Comparison of ENCODE assay signal across 10 cellular contexts in the genomic region with DNA sequence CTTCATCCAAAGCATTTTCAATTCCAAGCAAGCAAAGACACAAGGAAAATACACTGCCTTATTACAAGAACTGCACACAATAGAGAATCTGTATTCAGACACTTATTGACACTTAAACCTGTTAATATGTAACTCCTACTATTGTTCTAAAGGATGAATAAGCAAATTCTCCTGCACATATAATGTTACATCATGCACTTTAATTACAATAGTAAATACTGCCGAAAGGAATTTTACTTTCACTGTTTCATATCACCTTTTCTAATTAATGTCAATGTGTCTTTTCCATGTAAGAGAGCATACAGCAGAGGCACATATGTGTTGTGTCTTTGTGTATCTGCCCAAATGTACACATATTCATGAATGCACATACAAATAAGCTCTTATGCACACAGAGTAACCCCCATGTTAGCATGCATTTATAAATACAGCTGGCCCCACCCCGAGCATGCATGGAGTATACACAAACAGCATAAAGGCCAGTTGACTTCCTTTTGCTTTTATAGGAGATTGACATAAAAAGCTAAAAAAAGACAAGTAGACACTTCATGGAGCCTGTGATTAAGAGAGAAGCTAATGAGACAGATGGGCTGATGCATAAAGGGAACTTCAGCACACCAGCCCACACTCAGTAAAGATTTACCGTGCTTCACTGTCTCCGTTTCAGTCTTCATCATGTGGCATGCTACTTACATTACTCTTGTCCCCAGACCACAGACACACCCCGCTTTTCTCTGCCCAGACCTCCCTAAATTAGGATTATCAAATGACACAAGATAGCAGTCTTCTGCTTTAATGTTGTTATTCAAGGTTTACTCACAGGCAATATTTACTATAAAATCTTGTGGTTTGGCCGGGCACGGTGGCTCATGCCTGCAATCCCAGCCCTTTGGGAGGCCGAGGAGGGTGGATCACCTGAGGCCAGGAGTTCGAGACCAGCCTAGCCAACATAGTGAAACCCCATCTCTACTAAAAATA.
DNase-seq lines count a peak whose midpoint lies in the region; ATAC-seq and TF ChIP-seq lines count a peak whose summit lies in the region.
"Had no signal": no experiment of that assay in that cellular context is flagged by ENCODE, and none has a peak within 500 bp of the region (broad histone marks: within the 10 kb centered on the region; RNA-seq: fewer than 3 reads in every experiment).

No MANE protein-coding gene starts in this region.

- peak; percentile 75 for DNase-seq in kidney tubule cell (ENCODE audit: low spot score)
- DNase-seq in pons (ENCODE audit: low spot score) = no peak
- DNase-seq in HEK293T (ENCODE audit: extremely low spot score) = no peak
- DNase-seq in activated T-helper 2 cell treated with anti-CD3 and anti-CD28 coated beads, Interferon-gamma antibody, Interleukin-2, Interleukin-4, amounts not matched to agents 10 μg/mL and 5 μg/mL and 100 μg/mL, durations not matched to agents 14 hours and 24 hours and 36 hours (ENCODE audit: low spot score) = no peak
- no peak for DNase-seq in EL
- DNase-seq: activated CD4-positive, alpha-beta T cell treated with anti-CD3 and anti-CD28 coated beads for 1 hour; NCI-H1930 had no signal

- POLR2A ChIA-PET in HEK293T (lab: Yijun Ruan, JAX) = no interaction called here

- H3K36me3 Mint-ChIP-seq in activated T-helper 2 cell treated with anti-CD3 and anti-CD28 coated beads, Interferon-gamma antibody, Interleukin-2, Interleukin-4, amounts not matched to agents 10 μg/mL and 5 μg/mL and 100 μg/mL, durations not matched to agents 14 hours and 24 hours and 36 hours (ENCODE audit: low read depth) = peaks cover 70% of the 10 kb centered on the region

- H3K27me3 Mint-ChIP-seq in activated T-helper 2 cell treated with anti-CD3 and anti-CD28 coated beads, Interferon-gamma antibody, Interleukin-2, Interleukin-4, amounts not matched to agents 10 μg/mL and 5 μg/mL and 100 μg/mL, durations not matched to agents 14 hours and 24 hours and 36 hours (ENCODE audit: low read depth) = no peaks in the 10 kb centered on the region

- CTCF ChIA-PET in HEK293T (lab: Yijun Ruan, JAX) = no interaction called here

- H3K9me3 Mint-ChIP-seq in activated T-helper 2 cell treated with anti-CD3 and anti-CD28 coated beads, Interferon-gamma antibody, Interleukin-2, Interleukin-4, amounts not matched to agents 10 μg/mL and 5 μg/mL and 100 μg/mL, durations not matched to agents 14 hours and 24 hours and 36 hours = no peaks in the 10 kb centered on the region

- H3K27ac Mint-ChIP-seq in activated T-helper 2 cell treated with anti-CD3 and anti-CD28 coated beads, Interferon-gamma antibody, Interleukin-2, Interleukin-4, amounts not matched to agents 10 μg/mL and 5 μg/mL and 100 μg/mL, durations not matched to agents 14 hours and 24 hours and 36 hours = no peak overlapping the region

- ATAC-seq in GM18508 (IDR thresholded peaks at IDR 0.05; ENCODE audit: insufficient read depth, unreplicated experiment) = peak; percentile 75
- ATAC-seq in GM21717 (IDR thresholded peaks at IDR 0.05; ENCODE audit: unreplicated experiment) = peak; percentile 92
- peak; percentile 88 for ATAC-seq in HG03521 (IDR thresholded peaks at IDR 0.05; ENCODE audit: unreplicated experiment)

- H3K4me1 Mint-ChIP-seq in activated T-helper 2 cell treated with anti-CD3 and anti-CD28 coated beads, Interferon-gamma antibody, Interleukin-2, Interleukin-4, amounts not matched to agents 10 μg/mL and 5 μg/mL and 100 μg/mL, durations not matched to agents 14 hours and 24 hours and 36 hours (ENCODE audit: low read depth) = peaks cover 29% of the 10 kb centered on the region

- H3K4me3 Mint-ChIP-seq in activated T-helper 2 cell treated with anti-CD3 and anti-CD28 coated beads, Interferon-gamma antibody, Interleukin-2, Interleukin-4, amounts not matched to agents 10 μg/mL and 5 μg/mL and 100 μg/mL, durations not matched to agents 14 hours and 24 hours and 36 hours (ENCODE audit: low read depth) = no peak overlapping the region

- intact Hi-C loops in activated T-helper 2 cell treated with anti-CD3 and anti-CD28 coated beads, Interferon-gamma antibody, Interleukin-2, Interleukin-4, amounts not matched to agents 10 μg/mL and 5 μg/mL and 100 μg/mL, durations not matched to agents 14 hours and 24 hours and 36 hours (cut with micrococcal nuclease) = no loop called here

TF ChIP-seq in HEK293T, 16 proteins besides CTCF, POLR2A, EP300 and RAD21:
- TF ChIP-seq L3MBTL2 (conservative IDR thresholded peaks at IDR 0.05) = no peak
- TF ChIP-seq CTBP1 (IDR thresholded peaks at IDR 0.05; ENCODE audit: borderline replicate concordance) = no peak
- no peak for TF ChIP-seq PKNOX1 (IDR thresholded peaks at IDR 0.05)
- TF ChIP-seq HDGF (IDR thresholded peaks at IDR 0.05; ENCODE audit: borderline replicate concordance) = no peak
- TF ChIP-seq ARNT (IDR thresholded peaks at IDR 0.05) = no peak
- no peak for TF ChIP-seq ELF4 (IDR thresholded peaks at IDR 0.05)
- no peak for TF ChIP-seq LEF1 (IDR thresholded peaks at IDR 0.05; ENCODE audit: borderline replicate concordance)
- TF ChIP-seq FOXM1 (IDR thresholded peaks at IDR 0.05; ENCODE audit: borderline replicate concordance) = no peak
- no peak for TF ChIP-seq SP1 (IDR thresholded peaks at IDR 0.05)
- no peak for TF ChIP-seq SUZ12 (IDR thresholded peaks at IDR 0.05)
- TF ChIP-seq FOXK2 (IDR thresholded peaks at IDR 0.05) = no peak
